16 cellular contexts compared by ENCODE assay signal in genomic region chr1:43036932-43037331, GRCh38.
"Had no signal": no experiment of that assay in that cellular context is flagged by ENCODE, and none has a peak within 500 bp of the region (broad histone marks: within the 10 kb centered on the region; RNA-seq: fewer than 3 reads in every experiment).

No MANE protein-coding gene starts in this region.

- H3K27me3 ChIP-seq: brain microvascular endothelial cell, sigmoid colon had no signal

- H3K27ac ChIP-seq: brain microvascular endothelial cell, sigmoid colon had no signal

- H3K4me3 Mint-ChIP-seq: activated CD4-positive, alpha-beta T cell treated with anti-CD3 and anti-CD28 coated beads for 36 hours; activated naive CD4-positive, alpha-beta T cell treated with anti-CD3 and anti-CD28 coated beads, Interleukin-2, amount 10 ng/mL, durations not matched to agents 7 days and 5 days; endodermal cell; natural killer cell had no signal

- H3K9me3 Mint-ChIP-seq: activated naive CD4-positive, alpha-beta T cell treated with anti-CD3 and anti-CD28 coated beads, Interleukin-2, amount 10 ng/mL, durations not matched to agents 7 days and 5 days; activated T-helper 2 cell treated with anti-CD3 and anti-CD28 coated beads, Interferon-gamma antibody, Interleukin-2, Interleukin-4, amounts not matched to agents 10 μg/mL and 5 μg/mL and 100 μg/mL, durations not matched to agents 14 hours and 24 hours and 36 hours; endodermal cell; natural killer cell had no signal

- DNase-seq: activated CD4-positive, alpha-beta T cell treated with anti-CD3 and anti-CD28 coated beads for 36 hours; activated CD8-positive, alpha-beta memory T cell treated with anti-CD3 and anti-CD28 coated beads for 24 hours; activated naive CD4-positive, alpha-beta T cell treated with anti-CD3 and anti-CD28 coated beads, Interleukin-2, amount 10 ng/mL, durations not matched to agents 7 days and 5 days; activated T-cell treated with anti-CD3 and anti-CD28 coated beads for 4 hours; brain microvascular endothelial cell; dermis blood vessel endothelial cell; endodermal cell; mammary epithelial cell; mucosa of descending colon; natural killer cell; sigmoid colon; stimulated activated CD4-positive, alpha-beta T cell treated with anti-CD3 and anti-CD28 coated beads, Interleukin-2, amount 100 ng/mL, for 48 hours; stimulated activated naive CD4-positive, alpha-beta T cell treated with Interleukin-2 at 50 U/mL for 16 hours had no signal

- H3K4me1 ChIP-seq: sigmoid colon had no signal

- H3K27me3 Mint-ChIP-seq: activated CD4-positive, alpha-beta T cell treated with anti-CD3 and anti-CD28 coated beads for 36 hours had no signal

- H3K36me3 ChIP-seq: brain microvascular endothelial cell, sigmoid colon had no signal

- H3K4me3 ChIP-seq: mucosa of descending colon, sigmoid colon had no signal

- H3K27ac Mint-ChIP-seq: activated CD4-positive, alpha-beta T cell treated with anti-CD3 and anti-CD28 coated beads for 36 hours; activated naive CD4-positive, alpha-beta T cell treated with anti-CD3 and anti-CD28 coated beads, Interleukin-2, amount 10 ng/mL, durations not matched to agents 7 days and 5 days; activated T-helper 2 cell treated with anti-CD3 and anti-CD28 coated beads, Interferon-gamma antibody, Interleukin-2, Interleukin-4, amounts not matched to agents 10 μg/mL and 5 μg/mL and 100 μg/mL, durations not matched to agents 14 hours and 24 hours and 36 hours; endodermal cell had no signal

- H3K36me3 Mint-ChIP-seq: activated naive CD4-positive, alpha-beta T cell treated with anti-CD3 and anti-CD28 coated beads, Interleukin-2, amount 10 ng/mL, durations not matched to agents 7 days and 5 days; natural killer cell had no signal

- H3K9me3 ChIP-seq: mucosa of descending colon, sigmoid colon had no signal

- ATAC-seq: activated CD4-positive, alpha-beta T cell treated with anti-CD3 and anti-CD28 coated beads for 36 hours; left lobe of liver; mucosa of descending colon; natural killer cell had no signal

- FAIRE-seq: islet of Langerhans had no signal
